8 cellular contexts compared by ENCODE assay signal in genomic region chr2:72147303-72147970, GRCh38. TPM values are rescaled to one million over a fixed set of nuclear protein-coding genes. Genes with fewer than 3 reads are reported as not detected.
DNase-seq lines count a peak whose midpoint lies in the region; ATAC-seq and TF ChIP-seq lines count a peak whose summit lies in the region.

CYP26B1 (minus strand) TSS chr2:72147862; CDS start chr2:72147834, 28 bp downstream.

- H3K9me3 ChIP-seq in mammary epithelial cell (replicated peaks; ENCODE audit: insufficient read depth, low read length): no peaks in the 10 kb centered on the region
- H3K9me3 ChIP-seq in liver (ENCODE audit: control insufficient read depth in 4 of 4, low read length in 3 of 4): peaks cover 0 to 7% (median 0%) of the 10 kb centered on the region in 4 donors
- no peaks in the 10 kb centered on the region for H3K9me3 ChIP-seq in suprapubic skin

- no peak for TF ChIP-seq RAD21 in Ishikawa (IDR thresholded peaks at IDR 0.05; ENCODE audit: low read depth)
- no peak for TF ChIP-seq RAD21 in liver (IDR thresholded peaks at IDR 0.05)

- no peak within 1 kb of the TSS for H3K27ac ChIP-seq in mammary epithelial cell (ENCODE audit: insufficient read depth, low read depth, low read length)
- H3K27ac ChIP-seq in liver (ENCODE audit: low read depth in 1 of 2, low read length in 2 of 2): no peak within 1 kb of the TSS
- H3K27ac ChIP-seq in suprapubic skin: peak within 1 kb of the TSS; percentile 35

- DNase-seq in AG10803 (ENCODE audit: low read depth): no peak
- no peak for DNase-seq in mammary epithelial cell
- DNase-seq in suprapubic skin (ENCODE audit: low spot score in 2 of 2): peak in 1 of 2 donors; percentile 68
- no peak for DNase-seq in RPMI8226

- ATAC-seq in HG03280 (IDR thresholded peaks at IDR 0.05; ENCODE audit: unreplicated experiment) (no peak), GM18502 (IDR thresholded peaks at IDR 0.05; ENCODE audit: poor library complexity, unreplicated experiment) (no peak)

- in situ Hi-C loops in mammary epithelial cell (cut with MboI; ENCODE audit: low sequenced_read_pairs in 2 of 2): loop anchor here in 1 of 2 donors (5.0 kb wide), 1 partner anchor 340 kb away; no protein-coding TSS in a partner anchor

- H4K20me1 ChIP-seq in mammary epithelial cell (ENCODE audit: insufficient read depth, low read length): no peaks in the 10 kb centered on the region

- no CpG with 5 or more reads among the region's 69 CpGs for WGBS in mammary epithelial cell (ENCODE audit: low coverage, missing lambda C conversion rate)
- WGBS in liver: 3% methylated on average over 69 of the region's 69 CpGs
- 0% methylated on average over 1 of the region's 69 CpGs for WGBS in suprapubic skin

- dilution Hi-C loops in mammary epithelial cell (cut with HindIII; ENCODE audit: low sequenced_read_pairs): loop anchor here (25.0 kb wide), 2 partner anchors 210 to 560 kb away; no protein-coding TSS in a partner anchor

- intact Hi-C loops in mammary epithelial cell (cut with micrococcal nuclease): loop anchor here (5.0 kb wide), 1 partner anchor 110 kb away; no protein-coding TSS in a partner anchor

- TF ChIP-seq POLR2A in suprapubic skin (IDR thresholded peaks at IDR 0.05): no peak

- no TSS peak for BruUV-seq in mammary epithelial cell (replicated peaks; lab: Mats Ljungman, UMichigan)

- H3K79me2 ChIP-seq in mammary epithelial cell (ENCODE audit: insufficient read depth, low read length): no peaks in the 10 kb centered on the region

- TF ChIP-seq CTCF in AG10803 (conservative IDR thresholded peaks at IDR 0.05; ENCODE audit: low read length) (no peak), mammary epithelial cell (conservative IDR thresholded peaks at IDR 0.05 in 1 of 2, IDR thresholded peaks at IDR 0.05 in 1 of 2; ENCODE audit: extremely low read depth in 1 of 2, insufficient read depth in 1 of 2, low read depth in 1 of 2, low read length in 2 of 2) (no peak), liver (IDR thresholded peaks at IDR 0.05; ENCODE audit: low read depth, low read length, missing input control) (no peak), suprapubic skin (IDR thresholded peaks at IDR 0.05) (no peak)

- H2AFZ ChIP-seq in mammary epithelial cell (ENCODE audit: low read depth, low read length): peak within 1 kb of the TSS; percentile 50

- H3K27me3 ChIP-seq in mammary epithelial cell (ENCODE audit: insufficient read depth, low read length) (peaks cover 22% of the 10 kb centered on the region), liver (ENCODE audit: control insufficient read depth in 4 of 4, insufficient read depth in 4 of 4, low read length in 3 of 4) (peaks cover 4 to 8% (median 7%) of the 10 kb centered on the region in 4 donors), suprapubic skin (peaks cover 71% of the 10 kb centered on the region)

- H3K4me1 ChIP-seq in mammary epithelial cell (ENCODE audit: insufficient read depth, low read length): peaks cover 41% of the 10 kb centered on the region
- H3K4me1 ChIP-seq in liver (ENCODE audit: control insufficient read depth in 4 of 4, insufficient read depth in 4 of 4, low read length in 3 of 4): peaks cover 31 to 71% (median 46%) of the 10 kb centered on the region in 4 donors
- peaks cover 79% of the 10 kb centered on the region for H3K4me1 ChIP-seq in suprapubic skin

- peak within 1 kb of the TSS; percentile 57 for H3K4me3 ChIP-seq in AG10803 (ENCODE audit: low read length)
- peak within 1 kb of the TSS; percentile 46 to 53 (median 48) for H3K4me3 ChIP-seq in mammary epithelial cell (replicated peaks in 1 of 3; ENCODE audit: insufficient read depth in 1 of 3, low read depth in 2 of 3, low read length in 3 of 3)
- peak within 1 kb of the TSS in 2 of 3 donors; percentile 47 to 52 for H3K4me3 ChIP-seq in liver (ENCODE audit: low read depth in 1 of 3, low read length in 3 of 3)
- H3K4me3 ChIP-seq in suprapubic skin: peak within 1 kb of the TSS; percentile 64

- CTCF ChIA-PET in mammary epithelial cell (lab: Charles Lee; ENCODE audit: low non-redundant PET): interaction anchor here (0.6 kb wide), 1 partner anchor 606 kb away, joined by 5 read pairs; no protein-coding TSS in a partner anchor

- H3K36me3 ChIP-seq in mammary epithelial cell (ENCODE audit: insufficient read depth, low read length): no peaks in the 10 kb centered on the region
- H3K36me3 ChIP-seq in liver (ENCODE audit: control insufficient read depth in 4 of 4, insufficient read depth in 3 of 4, low read depth in 1 of 4, low read length in 3 of 4): no peaks in the 10 kb centered on the region
- no peaks in the 10 kb centered on the region for H3K36me3 ChIP-seq in suprapubic skin

- H3K9ac ChIP-seq in mammary epithelial cell (ENCODE audit: insufficient read depth, low read length) (no peak within 1 kb of the TSS), liver (ENCODE audit: low read depth in 1 of 2, low read length in 2 of 2) (no peak within 1 kb of the TSS)

- peak within 1 kb of the TSS; percentile 94 for H3K4me2 ChIP-seq in mammary epithelial cell (ENCODE audit: insufficient read depth, low read depth, low read length)

- TF ChIP-seq EP300 in Ishikawa (IDR thresholded peaks at IDR 0.05; ENCODE audit: borderline replicate concordance) (no peak), suprapubic skin (IDR thresholded peaks at IDR 0.05) (no peak)

TF ChIP-seq in Ishikawa, 13 proteins besides CTCF, POLR2A, EP300 and RAD21:
- TF ChIP-seq ZBTB7A (IDR thresholded peaks at IDR 0.05; ENCODE audit: low read depth): 0 out of 2 replicates have a peak, but pooled peaks have one; percentile 55
- peak; percentile 80 for TF ChIP-seq MAX (IDR thresholded peaks at IDR 0.05)
- no peak for TF ChIP-seq FOXM1 (IDR thresholded peaks at IDR 0.05; ENCODE audit: borderline replicate concordance, low read depth)

TF ChIP-seq in liver, 16 proteins besides CTCF, POLR2A, EP300 and RAD21:
- TF ChIP-seq RXRA (IDR thresholded peaks at IDR 0.05): no peak
- TF ChIP-seq REST (IDR thresholded peaks at IDR 0.05): no peak
- no peak for TF ChIP-seq SP1 (IDR thresholded peaks at IDR 0.05)
- no peak for TF ChIP-seq FOXA1 (IDR thresholded peaks at IDR 0.05)
- no peak for TF ChIP-seq EGR1 (IDR thresholded peaks at IDR 0.05; ENCODE audit: low read depth in 2 of 2)
- no peak for TF ChIP-seq HNF4G (IDR thresholded peaks at IDR 0.05)
- no peak for TF ChIP-seq GABPA (IDR thresholded peaks at IDR 0.05 in 1 of 2, conservative IDR thresholded peaks at IDR 0.05 in 1 of 2)
- no peak for TF ChIP-seq ZBTB33 (IDR thresholded peaks at IDR 0.05)
- no peak for TF ChIP-seq YY1 (IDR thresholded peaks at IDR 0.05)
- no peak for TF ChIP-seq TAF1 (conservative IDR thresholded peaks at IDR 0.05)
- no peak for TF ChIP-seq MAX (IDR thresholded peaks at IDR 0.05)
- no peak for TF ChIP-seq NR2F2 (IDR thresholded peaks at IDR 0.05)
- TF ChIP-seq ATF3 (IDR thresholded peaks at IDR 0.05): no peak
- no peak for TF ChIP-seq FOXA2 (IDR thresholded peaks at IDR 0.05)

RNA-seq across cellular contexts. Expression of gene CYP26B1, which starts in this region (rescaled TPM):
- 1 to 10 TPM in 1 of 2 donors, under 1 TPM in 1; 0.50 to 8.6 TPM for total RNA-seq in mammary epithelial cell
- 1.6 TPM for polyA plus RNA-seq in mammary epithelial cell
- 3.3 TPM for polyA minus RNA-seq in mammary epithelial cell
- total RNA-seq in liver: 1 to 10 TPM in 1 of 2 donors, under 1 TPM in 1; 0.47 to 1.8 TPM
- under 1 TPM; 0.47 to 0.83 TPM for polyA plus RNA-seq in liver
- total RNA-seq in suprapubic skin: 10 to 100 TPM; 53.3 to 83.3 (median 67.7) TPM

Comparison
In these comparisons a context has a peak if more than half of its experiments do, and no peak if none do; other contexts are left out.
1. RNA of gene CYP26B1 (total RNA-seq): 53.3 to 83.3 TPM in suprapubic skin; 0.50 to 8.6 TPM in mammary epithelial cell and 0.47 to 1.8 TPM in liver; every median in the first group is over 4 times any median in the second.
2. Peak in every context shown above with its lines, with median percentiles within 50 percentile points of each other: H3K4me3 ChIP-seq.